In the genomic region with DNA sequence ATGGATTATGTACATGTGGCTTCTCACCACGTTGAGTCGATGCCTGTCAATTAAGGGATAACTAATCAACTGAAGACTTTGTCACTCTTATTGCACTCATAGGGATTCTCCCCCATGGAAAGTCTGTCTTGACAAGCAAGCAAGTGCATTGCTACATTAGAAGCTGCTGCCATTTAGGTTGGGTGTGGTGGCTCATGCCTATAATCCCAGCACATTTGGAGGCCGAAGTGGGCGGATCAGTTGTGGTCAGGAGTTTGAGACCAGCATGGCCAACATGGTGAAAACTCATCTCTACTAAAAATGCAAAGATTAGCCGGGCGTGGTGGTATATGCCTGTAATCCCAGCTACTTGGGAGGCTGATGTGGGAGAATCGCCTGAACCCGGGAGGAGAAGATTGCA, we compare ENCODE assay signal across 1 cellular context.
TF ChIP-seq lines count a peak whose summit lies in the region.

No MANE protein-coding gene starts in this region.

TF ChIP-seq in IMR-90, 13 proteins besides CTCF, POLR2A, EP300 and RAD21 (continued from another document):
- TF ChIP-seq BHLHE40 (IDR thresholded peaks at IDR 0.05; ENCODE audit: low read depth, low read length) = no peak
- no peak for TF ChIP-seq MAFK (IDR thresholded peaks at IDR 0.05; ENCODE audit: low read depth, low read length)
- TF ChIP-seq, protein P1, sequence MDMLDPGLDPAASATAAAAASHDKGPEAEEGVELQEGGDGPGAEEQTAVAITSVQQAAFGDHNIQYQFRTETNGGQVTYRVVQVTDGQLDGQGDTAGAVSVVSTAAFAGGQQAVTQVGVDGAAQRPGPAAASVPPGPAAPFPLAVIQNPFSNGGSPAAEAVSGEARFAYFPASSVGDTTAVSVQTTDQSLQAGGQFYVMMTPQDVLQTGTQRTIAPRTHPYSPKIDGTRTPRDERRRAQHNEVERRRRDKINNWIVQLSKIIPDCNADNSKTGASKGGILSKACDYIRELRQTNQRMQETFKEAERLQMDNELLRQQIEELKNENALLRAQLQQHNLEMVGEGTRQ (IDR thresholded peaks at IDR 0.05; ENCODE audit: low read depth, low read length) = no peak
- TF ChIP-seq, protein P2, sequence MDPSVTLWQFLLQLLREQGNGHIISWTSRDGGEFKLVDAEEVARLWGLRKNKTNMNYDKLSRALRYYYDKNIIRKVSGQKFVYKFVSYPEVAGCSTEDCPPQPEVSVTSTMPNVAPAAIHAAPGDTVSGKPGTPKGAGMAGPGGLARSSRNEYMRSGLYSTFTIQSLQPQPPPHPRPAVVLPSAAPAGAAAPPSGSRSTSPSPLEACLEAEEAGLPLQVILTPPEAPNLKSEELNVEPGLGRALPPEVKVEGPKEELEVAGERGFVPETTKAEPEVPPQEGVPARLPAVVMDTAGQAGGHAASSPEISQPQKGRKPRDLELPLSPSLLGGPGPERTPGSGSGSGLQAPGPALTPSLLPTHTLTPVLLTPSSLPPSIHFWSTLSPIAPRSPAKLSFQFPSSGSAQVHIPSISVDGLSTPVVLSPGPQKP (IDR thresholded peaks at IDR 0.05; ENCODE audit: borderline replicate concordance, low read depth, low read length) = no peak
- no peak for TF ChIP-seq RFX5 (IDR thresholded peaks at IDR 0.05; ENCODE audit: low read depth, low read length)
- TF ChIP-seq MXI1 (IDR thresholded peaks at IDR 0.05; ENCODE audit: borderline replicate concordance, low read depth, low read length) = no peak
- no peak for TF ChIP-seq SMC3 (IDR thresholded peaks at IDR 0.05; ENCODE audit: low read depth, low read length)
- no peak for TF ChIP-seq FOS (IDR thresholded peaks at IDR 0.05; ENCODE audit: low read depth, low read length)
- no peak for TF ChIP-seq RCOR1 (IDR thresholded peaks at IDR 0.05; ENCODE audit: insufficient replicate concordance, low read length)
- no peak for TF ChIP-seq NFE2L2 (IDR thresholded peaks at IDR 0.05; ENCODE audit: low read depth, low read length)
- TF ChIP-seq MAZ (IDR thresholded peaks at IDR 0.05; ENCODE audit: borderline replicate concordance, low read depth, low read length) = no peak
